8 cellular contexts compared by ENCODE assay signal in the genomic region with DNA sequence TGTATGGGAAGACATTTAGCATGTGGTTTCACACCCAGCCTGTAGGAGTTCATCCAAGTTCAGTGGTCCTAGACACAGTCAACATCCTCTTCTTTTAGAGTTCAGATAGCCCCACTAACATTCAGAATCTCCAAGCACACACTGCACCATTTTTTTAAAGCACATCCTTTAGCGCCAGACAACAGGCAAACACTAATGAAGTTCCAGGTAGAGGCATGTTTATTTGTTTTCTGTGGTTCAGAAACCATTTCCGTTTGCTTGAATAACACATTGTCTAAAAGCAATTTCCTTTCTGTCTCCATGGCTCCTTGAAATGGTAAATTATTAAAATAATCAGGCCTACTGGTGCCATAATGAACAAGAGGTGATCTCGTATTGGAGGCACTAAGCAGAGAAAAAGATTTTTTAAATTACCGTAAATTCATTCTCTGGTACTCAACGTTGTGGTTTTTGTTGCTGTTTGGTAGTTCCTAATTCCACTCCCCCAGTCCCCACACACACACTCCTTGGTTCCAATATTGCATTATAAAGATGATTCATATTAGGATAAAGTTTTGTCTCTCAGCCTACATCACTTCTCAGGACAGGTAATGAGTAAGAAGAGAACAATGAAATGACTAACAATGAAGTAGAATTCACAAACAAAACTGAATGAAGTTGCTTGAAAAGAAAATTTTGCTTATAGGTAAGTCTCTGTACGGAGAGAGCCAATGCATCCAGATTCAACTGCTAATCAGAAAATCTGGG.
DNase-seq lines count a peak whose midpoint lies in the region; ATAC-seq and TF ChIP-seq lines count a peak whose summit lies in the region.

No MANE protein-coding gene starts in this region.

- no peak for TF ChIP-seq EP300 in gastroesophageal sphincter (IDR thresholded peaks at IDR 0.05)

- in situ Hi-C loops in GM13977 (cut with MboI; ENCODE audit: low pct_unique_long_range_greater_than_20kb, low sequenced_read_pairs, unreplicated experiment), result no loop called here

- H3K4me1 Mint-ChIP-seq in central memory CD8-positive, alpha-beta T cell, result peaks cover 8% of the 10 kb centered on the region

- H3K36me3 ChIP-seq in gastroesophageal sphincter (no peaks in the 10 kb centered on the region), ascending aorta (no peaks in the 10 kb centered on the region)

- H3K9me3 Mint-ChIP-seq in central memory CD8-positive, alpha-beta T cell, result no peaks in the 10 kb centered on the region

- ATAC-seq in GM19455 (IDR thresholded peaks at IDR 0.05; ENCODE audit: unreplicated experiment) (peak; percentile 78), HG03135 (IDR thresholded peaks at IDR 0.05; ENCODE audit: unreplicated experiment) (peak; percentile 63), gastroesophageal sphincter (no peak)
- peak; percentile 62 for ATAC-seq in central memory CD8-positive, alpha-beta T cell (replicated peaks; ENCODE audit: extremely low read depth, poor library complexity, severe bottlenecking)

- no peak overlapping the region for H3K4me3 ChIP-seq in gastroesophageal sphincter
- H3K4me3 ChIP-seq in ascending aorta, result no peak overlapping the region

- intact Hi-C loops in ascending aorta (cut with DNase I), result no loop called here

- TF ChIP-seq CTCF in GM13977 (IDR thresholded peaks at IDR 0.05; ENCODE audit: extremely low read depth, insufficient read depth, missing control alignments) (no peak), gastroesophageal sphincter (IDR thresholded peaks at IDR 0.05) (no peak), ascending aorta (IDR thresholded peaks at IDR 0.05) (no peak)

- no peaks in the 10 kb centered on the region for H3K27me3 ChIP-seq in gastroesophageal sphincter
- no peaks in the 10 kb centered on the region for H3K27me3 ChIP-seq in ascending aorta

- no peaks in the 10 kb centered on the region for H3K4me1 ChIP-seq in gastroesophageal sphincter
- H3K4me1 ChIP-seq in ascending aorta, result no peaks in the 10 kb centered on the region

- H3K27me3 Mint-ChIP-seq in central memory CD8-positive, alpha-beta T cell, result peaks cover 7% of the 10 kb centered on the region

- no peak for TF ChIP-seq POLR2A in gastroesophageal sphincter (IDR thresholded peaks at IDR 0.05)

- DNase-seq in GM13977 (ENCODE audit: low spot score) (peak; percentile 55), Ammon's horn (ENCODE audit: low spot score) (no peak), 8988T (no peak), ascending aorta (ENCODE audit: low spot score in 2 of 2) (no peak)
- DNase-seq in central memory CD8-positive, alpha-beta T cell (ENCODE audit: low spot score in 2 of 2), result no peak

- H3K36me3 Mint-ChIP-seq in central memory CD8-positive, alpha-beta T cell (ENCODE audit: insufficient read depth), result no peaks in the 10 kb centered on the region

- H3K9me3 ChIP-seq in gastroesophageal sphincter (no peaks in the 10 kb centered on the region), ascending aorta (no peaks in the 10 kb centered on the region)

- no peak overlapping the region for H3K4me3 Mint-ChIP-seq in central memory CD8-positive, alpha-beta T cell

- no peak overlapping the region for H3K27ac ChIP-seq in gastroesophageal sphincter
- H3K27ac ChIP-seq in ascending aorta, result no peak overlapping the region

- WGBS in gastroesophageal sphincter (ENCODE audit: low coverage in 1 of 2), 2 donors, result 79 to 94% methylated on average over 6 of the region's 6 CpGs

- H3K27ac Mint-ChIP-seq in central memory CD8-positive, alpha-beta T cell (ENCODE audit: low read depth), result no peak overlapping the region
